Comparison of ENCODE assay signal across 19 cellular contexts in genomic region chr12:6666211-6666610, GRCh38. TPM values are rescaled to one million over a fixed set of nuclear protein-coding genes. Genes with fewer than 3 reads are reported as not detected.
A peak's percentile ranks its signal among the peaks of the same experiment; 100 is the strongest.
DNase-seq lines count a peak whose midpoint lies in the region; ATAC-seq and TF ChIP-seq lines count a peak whose summit lies in the region.
"Had no signal": no experiment of that assay in that cellular context is flagged by ENCODE, and none has a peak within 500 bp of the region (broad histone marks: within the 10 kb centered on the region; RNA-seq: fewer than 3 reads in every experiment).

No MANE protein-coding gene starts in this region.

- peaks cover 25% of the 10 kb centered on the region for H3K4me1 Mint-ChIP-seq in brain
- H3K4me1 Mint-ChIP-seq in nephron = peaks cover 16% of the 10 kb centered on the region
- H3K4me1 Mint-ChIP-seq in Caco-2 (ENCODE audit: low read depth, unreplicated experiment) = peaks cover 14% of the 10 kb centered on the region

- peaks cover 46% of the 10 kb centered on the region for H3K36me3 Mint-ChIP-seq in brain
- H3K36me3 Mint-ChIP-seq in nephron (ENCODE audit: low read depth) = peaks cover 40% of the 10 kb centered on the region
- H3K36me3 Mint-ChIP-seq in Caco-2 (ENCODE audit: insufficient read depth, unreplicated experiment) = peaks cover 69% of the 10 kb centered on the region

- BruUV-seq in Caco-2 (replicated peaks; lab: Mats Ljungman, UMichigan) = no TSS peak

- H3K27ac ChIP-seq in right lobe of liver = no peak overlapping the region
- H3K27ac ChIP-seq: 22Rv1 had no signal

- H3K4me3 Mint-ChIP-seq in brain (no peak overlapping the region), nephron (no peak overlapping the region), Caco-2 (ENCODE audit: unreplicated experiment) (no peak overlapping the region)
- H3K4me3 Mint-ChIP-seq: CD4-positive, alpha-beta T cell had no signal

- H3K9me3 ChIP-seq in Caco-2 (no peaks in the 10 kb centered on the region), right lobe of liver (no peaks in the 10 kb centered on the region)
- H3K9me3 ChIP-seq: BLaER1 treated with 17β-estradiol and CSF1 and Interleukin-3, amounts not matched to agents 10 nM and 100 nM had no signal

- ATAC-seq in right lobe of liver = no peak

- H3K27ac Mint-ChIP-seq in brain (peak overlapping the region in 4 of 5 experiments; percentile 17 to 84 (median 47)), nephron (peak overlapping the region in 2 of 3 experiments; percentile 33 to 60), Caco-2 (ENCODE audit: unreplicated experiment) (no peak overlapping the region)
- H3K27ac Mint-ChIP-seq: CD4-positive, alpha-beta T cell had no signal

- TF ChIP-seq POLR2A in right lobe of liver (IDR thresholded peaks at IDR 0.05) = no peak

- peaks cover 4% of the 10 kb centered on the region; the same call in 1 of the 2 replicates for H3K36me3 ChIP-seq in Caco-2 (ENCODE audit: control insufficient read depth, insufficient read depth, low read length)
- peaks cover 3 to 48% (median 20%) of the 10 kb centered on the region in 4 donors for H3K36me3 ChIP-seq in right lobe of liver

- DNase-seq in ACHN (peak; percentile 63), M059J (ENCODE audit: low read depth) (peak; percentile 11), Caco-2 (no peak), right lobe of liver (no peak), cerebellar nuclear complex (lab: John Stamatoyannopoulos, UW) (no peak), NCI-H2171 treated with DMSO at 0.1 percent for 48 hours (lab: John Stamatoyannopoulos, UW) (no peak)
- DNase-seq: AML-193; CD4-positive, alpha-beta T cell; DMS153; DMS79 treated with DMSO at 0.1 percent for 48 hours; EL; HCEC 1CT; IMR-90 had no signal

- TF ChIP-seq CTCF in brain (conservative IDR thresholded peaks at IDR 0.05) = no peak
- no peak for TF ChIP-seq CTCF in nephron (IDR thresholded peaks at IDR 0.05; ENCODE audit: unreplicated experiment in 3 of 3)
- TF ChIP-seq CTCF in Caco-2 (IDR thresholded peaks at IDR 0.05; ENCODE audit: insufficient read depth in 1 of 2, low read depth in 1 of 2, low read length in 1 of 2, severe bottlenecking in 1 of 2, unreplicated experiment in 1 of 2) = no peak
- TF ChIP-seq CTCF in right lobe of liver (IDR thresholded peaks at IDR 0.05) = no peak

- intact Hi-C loops in Caco-2 (cut with micrococcal nuclease; ENCODE audit: unreplicated experiment) (loop anchor here (2.0 kb wide), 1 partner anchor 113 kb away; no protein-coding TSS in a partner anchor), right lobe of liver (cut with DNase I) (loop anchor here in 1 of 2 donors (10.0 kb wide), 1 partner anchor 59 kb away; the partner anchor contains the start of gene COPS7A)

- no peak overlapping the region for H3K4me3 ChIP-seq in Caco-2 (ENCODE audit: low read depth, low read length)
- H3K4me3 ChIP-seq in right lobe of liver = no peak overlapping the region
- H3K4me3 ChIP-seq: BLaER1 treated with 17β-estradiol and CSF1 and Interleukin-3, amounts not matched to agents 10 nM and 100 nM had no signal

- peaks cover 4% of the 10 kb centered on the region for H3K27me3 Mint-ChIP-seq in brain
- no peaks in the 10 kb centered on the region for H3K27me3 Mint-ChIP-seq in nephron (ENCODE audit: low read depth)
- no peaks in the 10 kb centered on the region for H3K27me3 Mint-ChIP-seq in Caco-2 (ENCODE audit: insufficient read depth, unreplicated experiment)
- H3K27me3 Mint-ChIP-seq: CD4-positive, alpha-beta T cell had no signal

- in situ Hi-C loops in ACHN (cut with HindIII; ENCODE audit: low pct_ligation_motif_present, low pct_unique_long_range_greater_than_20kb, low sequenced_read_pairs) = no loop called here

- POLR2A ChIA-PET in Caco-2 (lab: Charles Lee) = interaction anchor here (1.0 kb wide), 1 partner anchor 23 kb away, joined by 7 read pairs; the partner anchor contains the start of gene ZNF384

- H3K27me3 ChIP-seq in Caco-2 (replicated peaks; ENCODE audit: control insufficient read depth, insufficient read depth, low read length) (no peaks in the 10 kb centered on the region), right lobe of liver (no peaks in the 10 kb centered on the region)
- H3K27me3 ChIP-seq: BLaER1 treated with 17β-estradiol and CSF1 and Interleukin-3, amounts not matched to agents 10 nM and 100 nM had no signal

- H3K9me3 Mint-ChIP-seq in brain (no peaks in the 10 kb centered on the region), nephron (no peaks in the 10 kb centered on the region), Caco-2 (ENCODE audit: unreplicated experiment) (no peaks in the 10 kb centered on the region)
- H3K9me3 Mint-ChIP-seq: CD4-positive, alpha-beta T cell had no signal

- 100% methylated on average over 2 of the region's 2 CpGs for WGBS in right lobe of liver (ENCODE audit: insufficient coverage, low coverage, low lambda C conversion rate, missing lambda C conversion rate)

- H3K4me1 ChIP-seq in Caco-2 = peaks cover 12% of the 10 kb centered on the region; the same call in 1 of the 2 replicates
- peaks cover 0 to 8% (median 4%) of the 10 kb centered on the region in 4 donors for H3K4me1 ChIP-seq in right lobe of liver

- CTCF ChIA-PET in Caco-2 (lab: Charles Lee) = interaction anchor here (1.5 to 1.8 kb wide), 2 partner anchors 18 to 87 kb away, joined by 4 to 10 read pairs; partner anchors contain the start of gene MLF2

RNA-seq across cellular contexts. Expression of gene ING4, which starts 3.3 kb away (rescaled TPM):
- 19.3 and 37.8 TPM in 2 replicates for total RNA-seq in M059J (2014; rRNA removed; shearing (Covaris generic))
- 117 TPM for polyA plus RNA-seq in brain (ENCODE audit: insufficient read depth, low read depth, low replicate concordance)
- total RNA-seq in Caco-2 (2022) (31.6 and 32.8 TPM in 2 replicates), right lobe of liver (10 to 100 TPM; 10.6 to 20.0 (median 17.0) TPM)

RNA-seq across cellular contexts. Expression of gene ACRBP, which starts 19.0 kb away (rescaled TPM):
- total RNA-seq in M059J (2014; rRNA removed; shearing (Covaris generic)) = not detected in 2 replicates
- 1.4 TPM for polyA plus RNA-seq in brain (ENCODE audit: insufficient read depth, low read depth, low replicate concordance)
- 0.73 and 1.3 TPM in 2 replicates for total RNA-seq in Caco-2 (2022)
- total RNA-seq in right lobe of liver = 1 to 10 TPM in 4 of 6 experiments, under 1 TPM in 1, not detected in 1; 0.95 to 3.3 (median 1.7) TPM
- total RNA-seq: H4, IMR-90 had no signal

RNA-seq across cellular contexts. Expression of gene ZNF384, which starts 23.0 kb away (rescaled TPM):
- 18.1 and 25.0 TPM in 2 replicates for total RNA-seq in M059J (2014; rRNA removed; shearing (Covaris generic))
- 44.3 TPM for polyA plus RNA-seq in brain (ENCODE audit: insufficient read depth, low read depth, low replicate concordance)
- total RNA-seq in Caco-2 (2022) (119 and 127 TPM in 2 replicates), right lobe of liver (10 to 100 TPM; 11.9 to 22.3 (median 18.3) TPM)

RNA-seq across cellular contexts. Expression of gene LPAR5, which starts 30.5 kb away (rescaled TPM):
- total RNA-seq in M059J (2014; rRNA removed; shearing (Covaris generic)) = 0.27 TPM in 1 of 2 replicates, not detected in the other
- 2.0 TPM for polyA plus RNA-seq in brain (ENCODE audit: insufficient read depth, low read depth, low replicate concordance)
- 0.19 and 0.20 TPM in 2 replicates for total RNA-seq in Caco-2 (2022)
- total RNA-seq in right lobe of liver = 1 to 10 TPM in 1 of 6 experiments, under 1 TPM in 5; 0.31 to 1.5 (median 0.78) TPM
- total RNA-seq: HT-29, IMR-90 had no signal
- polyA plus RNA-seq: IMR-90 had no signal

RNA-seq across cellular contexts. Expression of gene PIANP, which starts 34.4 kb away (rescaled TPM):
- 0.12 TPM in 1 of 2 replicates, not detected in the other for total RNA-seq in M059J (2014; rRNA removed; shearing (Covaris generic))
- 63.9 TPM for polyA plus RNA-seq in brain (ENCODE audit: insufficient read depth, low read depth, low replicate concordance)
- total RNA-seq in Caco-2 (2022) (0.37 and 0.48 TPM in 2 replicates), right lobe of liver (not detected)
- total RNA-seq: H4, HT-29 had no signal

Comparison
In these comparisons a context has a peak if more than half of its experiments do, and no peak if none do; other contexts are left out.
1. DNase-seq: peak in ACHN (single experiment) and M059J (single experiment); none in Caco-2 (0 of 2), right lobe of liver (0 of 3), cerebellar nuclear complex (0 of 2) and NCI-H2171 treated with DMSO at 0.1 percent for 48 hours (single experiment).